Comparison of ENCODE assay signal across 8 cellular contexts in the genomic region with DNA sequence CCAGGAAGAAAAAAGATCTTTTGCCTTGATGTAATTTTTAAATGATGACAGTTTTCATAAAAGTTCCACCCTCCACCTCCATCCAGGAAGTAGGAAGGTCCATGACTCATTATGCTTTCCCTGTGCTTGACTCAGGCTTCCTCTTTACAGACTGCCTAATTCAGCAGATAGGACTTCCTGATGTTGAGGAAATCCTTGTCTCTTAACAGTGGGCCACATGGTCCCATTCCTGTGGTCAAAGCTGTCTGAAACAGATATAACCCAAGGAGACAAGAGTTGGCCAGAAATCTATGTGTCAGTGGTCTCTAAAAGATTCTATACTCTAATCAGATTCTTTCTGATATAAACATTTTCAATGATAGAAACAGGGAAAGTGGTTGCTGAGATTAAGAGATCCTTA.
DNase-seq lines count a peak whose midpoint lies in the region; ATAC-seq and TF ChIP-seq lines count a peak whose summit lies in the region.

No MANE protein-coding gene starts in this region.

- no peaks in the 10 kb centered on the region for H3K27me3 ChIP-seq in CD4-positive, CD25-positive, alpha-beta regulatory T cell (ENCODE audit: control insufficient read depth, insufficient read depth, low read length)
- H3K27me3 ChIP-seq in Loucy (ENCODE audit: insufficient read depth, low read length, poor library complexity, severe bottlenecking) = no peaks in the 10 kb centered on the region
- no peaks in the 10 kb centered on the region for H3K27me3 ChIP-seq in aorta (ENCODE audit: control insufficient read depth in 1 of 2, insufficient read depth in 2 of 2, low read length in 1 of 2)

- peaks cover 16% of the 10 kb centered on the region for H3K36me3 Mint-ChIP-seq in CD4-positive, CD25-positive, alpha-beta regulatory T cell

- peaks cover 0 to 17% (median 3%) of the 10 kb centered on the region in 7 donors for H3K9me3 Mint-ChIP-seq in CD4-positive, CD25-positive, alpha-beta regulatory T cell

- peaks cover 4% of the 10 kb centered on the region for H3K4me1 ChIP-seq in CD4-positive, CD25-positive, alpha-beta regulatory T cell (ENCODE audit: control insufficient read depth, insufficient read depth, low read length, poor library complexity, severe bottlenecking)
- H3K4me1 ChIP-seq in Loucy (ENCODE audit: insufficient read depth, low read length, poor library complexity, severe bottlenecking) (peaks cover 14% of the 10 kb centered on the region), aorta (ENCODE audit: control insufficient read depth in 1 of 2, insufficient read depth in 2 of 2, low read length in 2 of 2) (peaks cover 0 to 2% of the 10 kb centered on the region in 2 donors)

- peak in 1 of 3 donors; percentile 6 for DNase-seq in CD4-positive, CD25-positive, alpha-beta regulatory T cell
- DNase-seq in astrocyte of the hippocampus (ENCODE audit: low read depth, low spot score) = peak; percentile 51
- peak; percentile 12 for DNase-seq in left kidney (ENCODE audit: low read depth, low spot score)
- DNase-seq in aorta = peak in 1 of 2 donors; percentile 40
- DNase-seq in NCI-H2107 treated with DMSO at 0.1 percent for 48 hours (lab: John Stamatoyannopoulos, UW; ENCODE audit: unreplicated experiment) = no peak

- no peaks in the 10 kb centered on the region for H3K36me3 ChIP-seq in CD4-positive, CD25-positive, alpha-beta regulatory T cell (ENCODE audit: control insufficient read depth, insufficient read depth, low read length)
- H3K36me3 ChIP-seq in Loucy (ENCODE audit: insufficient read depth, low read length) (0 out of 2 replicates have a peak, but pooled peaks cover 3% of the 10 kb centered on the region), aorta (ENCODE audit: control insufficient read depth in 1 of 2, insufficient read depth in 2 of 2, low read length in 1 of 2) (no peaks in the 10 kb centered on the region)

- intact Hi-C loops in aorta (cut with DNase I) = no loop called here

- peak overlapping the region; percentile 3; the same call in 1 of the 2 replicates for H2AFZ ChIP-seq in Loucy (ENCODE audit: low read length)

- peak overlapping the region in 2 of 3 donors; percentile 11 to 67 for H3K27ac Mint-ChIP-seq in CD4-positive, CD25-positive, alpha-beta regulatory T cell

- H3K27me3 Mint-ChIP-seq in CD4-positive, CD25-positive, alpha-beta regulatory T cell = no peaks in the 10 kb centered on the region

- ATAC-seq in CD4-positive, CD25-positive, alpha-beta regulatory T cell (ENCODE audit: low read depth in 2 of 2) = no peak
- ATAC-seq in aorta (ENCODE audit: low FRiP score) (peak; percentile 66), GM19397 (IDR thresholded peaks at IDR 0.05; ENCODE audit: unreplicated experiment) (no peak), GM18502 (IDR thresholded peaks at IDR 0.05; ENCODE audit: poor library complexity, unreplicated experiment) (no peak)

- peak overlapping the region; percentile 24 for H3K9ac ChIP-seq in Loucy (ENCODE audit: low read depth, low read length, poor library complexity, severe bottlenecking)

- no peaks in the 10 kb centered on the region for H3K9me2 ChIP-seq in Loucy (replicated peaks; ENCODE audit: low read depth, low read length)

- H3K79me2 ChIP-seq in Loucy (ENCODE audit: insufficient read depth, low read length) = no peaks in the 10 kb centered on the region

- H4K20me1 ChIP-seq in Loucy (ENCODE audit: insufficient read depth, low read length, poor library complexity, severe bottlenecking) = no peaks in the 10 kb centered on the region

- H3K27ac ChIP-seq in CD4-positive, CD25-positive, alpha-beta regulatory T cell (ENCODE audit: insufficient read depth, low read length, poor library complexity, severe bottlenecking) = no peak overlapping the region
- no peak overlapping the region for H3K27ac ChIP-seq in aorta (ENCODE audit: low read depth in 1 of 2, low read length in 2 of 2)

- H3K4me3 Mint-ChIP-seq in CD4-positive, CD25-positive, alpha-beta regulatory T cell = peak overlapping the region in 1 of 4 donors; percentile 37

- peak overlapping the region; percentile 65 for H3K4me2 ChIP-seq in Loucy (ENCODE audit: low read depth, low read length, poor library complexity, severe bottlenecking)

- no peak overlapping the region for H3K4me3 ChIP-seq in CD4-positive, CD25-positive, alpha-beta regulatory T cell (ENCODE audit: low read depth, low read length)
- H3K4me3 ChIP-seq in Loucy (ENCODE audit: low read length, poor library complexity, severe bottlenecking) (peak overlapping the region; percentile 37), aorta (ENCODE audit: low read length in 2 of 2) (no peak overlapping the region)

- H3F3A ChIP-seq in Loucy (ENCODE audit: low read depth) = peaks cover 13% of the 10 kb centered on the region; the same call in 1 of the 2 replicates

- no peak for TF ChIP-seq CTCF in Loucy (conservative IDR thresholded peaks at IDR 0.05; ENCODE audit: low read length)

- peaks cover 12 to 21% (median 16%) of the 10 kb centered on the region in 4 donors for H3K4me1 Mint-ChIP-seq in CD4-positive, CD25-positive, alpha-beta regulatory T cell

- no peaks in the 10 kb centered on the region for H3K9me3 ChIP-seq in CD4-positive, CD25-positive, alpha-beta regulatory T cell (ENCODE audit: control insufficient read depth in 2 of 2, low read length in 2 of 2)
- H3K9me3 ChIP-seq in Loucy (ENCODE audit: insufficient read depth, low read depth, low read length) (peaks cover 4% of the 10 kb centered on the region; the same call in 1 of the 2 replicates), aorta (ENCODE audit: control insufficient read depth, low read length) (no peaks in the 10 kb centered on the region)
